Comparison of ENCODE assay signal across 16 cellular contexts in the genomic region with DNA sequence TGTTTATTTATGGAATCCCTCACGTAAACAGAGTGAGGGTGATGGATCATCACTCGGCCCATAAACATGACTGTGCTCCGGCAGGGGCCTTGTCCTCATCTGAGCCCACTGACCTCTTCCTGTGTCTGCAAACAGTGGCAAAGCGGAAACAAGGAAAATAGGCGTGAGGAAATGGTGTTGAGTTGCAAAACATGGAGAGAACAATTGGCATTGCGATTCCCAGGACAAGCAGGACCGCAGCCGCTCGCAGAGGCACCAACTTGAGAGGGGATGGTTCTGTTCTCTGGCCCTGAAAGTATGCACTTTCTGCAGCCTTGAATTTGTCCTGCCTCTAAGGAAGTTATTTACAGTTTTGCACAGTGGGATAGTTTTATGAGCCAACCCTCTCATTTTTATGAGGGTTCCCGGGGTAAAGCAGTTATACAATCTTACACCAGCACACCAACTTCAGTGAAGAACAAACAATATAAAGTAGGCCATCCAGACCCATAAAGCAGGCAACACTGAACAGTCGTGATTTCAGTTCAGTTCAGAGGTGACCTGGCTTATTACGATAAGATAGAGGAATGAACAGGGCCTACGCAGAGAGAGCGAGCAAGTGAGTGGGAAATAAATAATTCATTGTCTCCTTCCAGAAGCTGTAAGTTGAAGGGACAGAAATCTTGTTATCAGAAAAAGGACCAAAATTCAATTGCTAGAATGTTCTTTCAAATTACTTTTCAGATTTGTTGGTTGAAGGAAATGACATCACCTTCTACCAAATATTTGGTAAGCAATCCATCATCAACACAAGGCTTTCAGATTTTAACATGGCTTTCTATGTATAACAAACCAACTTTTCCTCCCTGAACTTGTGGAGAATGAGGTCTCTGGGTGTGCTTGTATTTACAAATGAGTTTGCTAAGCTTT.
DNase-seq lines count a peak whose midpoint lies in the region; ATAC-seq, FAIRE-seq and TF ChIP-seq lines count a peak whose summit lies in the region.
"Had no signal": no experiment of that assay in that cellular context is flagged by ENCODE, and none has a peak within 500 bp of the region (broad histone marks: within the 10 kb centered on the region; RNA-seq: fewer than 3 reads in every experiment).

No MANE protein-coding gene starts in this region.

- peaks cover 0 to 13% (median 10%) of the 10 kb centered on the region in 3 donors for H3K9me3 Mint-ChIP-seq in T-cell
- H3K9me3 Mint-ChIP-seq: T-helper 2 cell treated with Interferon-gamma antibody and Interleukin-4, amounts not matched to agents 5 μg/mL and 100 μg/mL, for 36 hours had no signal

- no peaks in the 10 kb centered on the region for H3K36me3 ChIP-seq in BLaER1 treated with 17β-estradiol and CSF1 and Interleukin-3, amounts not matched to agents 10 nM and 100 nM
- no peaks in the 10 kb centered on the region for H3K36me3 ChIP-seq in SK-N-MC (ENCODE audit: insufficient read depth, low read length)
- no peaks in the 10 kb centered on the region for H3K36me3 ChIP-seq in pancreas

- H3K27me3 Mint-ChIP-seq in T-cell = no peaks in the 10 kb centered on the region

- H3K9me3 ChIP-seq in BLaER1 treated with 17β-estradiol and CSF1 and Interleukin-3, amounts not matched to agents 10 nM and 100 nM (replicated peaks in 1 of 11) = peaks cover 0 to 12% (median 7%) of the 10 kb centered on the region in 11 experiments; a peak in 11 of 22 replicates
- no peaks in the 10 kb centered on the region for H3K9me3 ChIP-seq in SK-N-MC (ENCODE audit: low read depth, low read length)
- no peaks in the 10 kb centered on the region for H3K9me3 ChIP-seq in pancreas

- H4K20me1 ChIP-seq in BLaER1 treated with 17β-estradiol and CSF1 and Interleukin-3, amounts not matched to agents 10 nM and 100 nM = no peaks in the 10 kb centered on the region

- POLR2A ChIA-PET in T-cell (lab: Charles Lee) = no interaction called here

- TF ChIP-seq CTCF in pancreas (IDR thresholded peaks at IDR 0.05) = no peak

- no peaks in the 10 kb centered on the region for H3K36me3 Mint-ChIP-seq in T-cell
- H3K36me3 Mint-ChIP-seq: activated naive CD8-positive, alpha-beta T cell had no signal

- intact Hi-C loops in left colon (cut with DNase I, micrococcal nuclease) (no loop called here), pancreas (cut with DNase I) (no loop called here)

- CTCF ChIA-PET in T-cell (lab: Charles Lee) = no interaction called here

- peak; percentile 83 for ATAC-seq in left colon
- peak in 1 of 4 donors; percentile 50 for ATAC-seq in pancreas
- no peak for ATAC-seq in HG03045 (IDR thresholded peaks at IDR 0.05; ENCODE audit: unreplicated experiment)
- ATAC-seq in HG03159 (IDR thresholded peaks at IDR 0.05; ENCODE audit: unreplicated experiment) = no peak
- ATAC-seq in T-cell (replicated peaks in 1 of 4) = no peak
- ATAC-seq: effector memory CD8-positive, alpha-beta T cell had no signal

- FAIRE-seq in pancreas (lab: Jason Lieb, UNC) = peak; percentile 57
- FAIRE-seq: frontal cortex had no signal

- peak overlapping the region in 9 of 11 experiments; percentile 18 to 46 (median 30); a peak in 15 of 22 replicates for H3K4me2 ChIP-seq in BLaER1 treated with 17β-estradiol and CSF1 and Interleukin-3, amounts not matched to agents 10 nM and 100 nM

- H3K4me1 Mint-ChIP-seq in T-cell = no peaks in the 10 kb centered on the region

- H3K4me1 ChIP-seq in BLaER1 treated with 17β-estradiol and CSF1 and Interleukin-3, amounts not matched to agents 10 nM and 100 nM = peaks cover 0 to 12% (median 9%) of the 10 kb centered on the region in 10 experiments; a peak in 13 of 20 replicates
- H3K4me1 ChIP-seq in pancreas = peaks cover 0 to 9% (median 0%) of the 10 kb centered on the region in 3 donors

- H3K4me3 Mint-ChIP-seq in T-cell = no peak overlapping the region
- H3K4me3 Mint-ChIP-seq: activated naive CD8-positive, alpha-beta T cell; effector memory CD8-positive, alpha-beta T cell; T-helper 2 cell treated with Interferon-gamma antibody and Interleukin-4, amounts not matched to agents 5 μg/mL and 100 μg/mL, for 36 hours had no signal

- no peaks in the 10 kb centered on the region for H3K27me3 ChIP-seq in BLaER1 treated with 17β-estradiol and CSF1 and Interleukin-3, amounts not matched to agents 10 nM and 100 nM
- no peaks in the 10 kb centered on the region for H3K27me3 ChIP-seq in pancreas

- no peak overlapping the region for H3K9ac ChIP-seq in BLaER1 treated with 17β-estradiol and CSF1 and Interleukin-3, amounts not matched to agents 10 nM and 100 nM
- no peak overlapping the region for H3K9ac ChIP-seq in SK-N-MC (ENCODE audit: insufficient read length)

- no peak overlapping the region for H3K4me3 ChIP-seq in BLaER1 treated with 17β-estradiol and CSF1 and Interleukin-3, amounts not matched to agents 10 nM and 100 nM
- H3K4me3 ChIP-seq in SK-N-MC = peak overlapping the region; percentile 36
- H3K4me3 ChIP-seq in pancreas = no peak overlapping the region

- WGBS in pancreas, 2 donors = 79 to 81% methylated on average over 14 of the region's 14 CpGs

- DNase-seq in SK-N-MC (ENCODE audit: low read depth, low spot score) (no peak), left colon (peak; percentile 23 to 42), pancreas (no peak), NCI-H774 (lab: John Stamatoyannopoulos, UW) (no peak), T-cell (no peak)
- DNase-seq: activated CD4-positive, alpha-beta T cell treated with anti-CD3 and anti-CD28 coated beads for 4 hours; effector memory CD8-positive, alpha-beta T cell; NCI-H2107; Right ventricle myocardium superior; stimulated activated CD4-positive, alpha-beta T cell treated with anti-CD3 and anti-CD28 coated beads, Interleukin-2, amount 100 ng/mL, for 24 hours had no signal

- H3K27ac ChIP-seq in BLaER1 treated with 17β-estradiol and CSF1 and Interleukin-3, amounts not matched to agents 10 nM and 100 nM = no peak overlapping the region
- H3K27ac ChIP-seq in SK-N-MC = peak overlapping the region; percentile 68
- peak overlapping the region in 1 of 4 donors; percentile 50 for H3K27ac ChIP-seq in pancreas

- no peak overlapping the region for H3K27ac Mint-ChIP-seq in T-cell
- H3K27ac Mint-ChIP-seq: activated naive CD8-positive, alpha-beta T cell; effector memory CD8-positive, alpha-beta T cell; T-helper 2 cell treated with Interferon-gamma antibody and Interleukin-4, amounts not matched to agents 5 μg/mL and 100 μg/mL, for 36 hours had no signal

Comparison
In these comparisons a context has a peak if more than half of its experiments do, and no peak if none do; other contexts are left out.
1. DNase-seq: peak in left colon (2 of 2); none in SK-N-MC (single experiment), pancreas (0 of 6), NCI-H774 (single experiment) and T-cell (0 of 34).